9 cellular contexts compared by ENCODE assay signal in the genomic region with DNA sequence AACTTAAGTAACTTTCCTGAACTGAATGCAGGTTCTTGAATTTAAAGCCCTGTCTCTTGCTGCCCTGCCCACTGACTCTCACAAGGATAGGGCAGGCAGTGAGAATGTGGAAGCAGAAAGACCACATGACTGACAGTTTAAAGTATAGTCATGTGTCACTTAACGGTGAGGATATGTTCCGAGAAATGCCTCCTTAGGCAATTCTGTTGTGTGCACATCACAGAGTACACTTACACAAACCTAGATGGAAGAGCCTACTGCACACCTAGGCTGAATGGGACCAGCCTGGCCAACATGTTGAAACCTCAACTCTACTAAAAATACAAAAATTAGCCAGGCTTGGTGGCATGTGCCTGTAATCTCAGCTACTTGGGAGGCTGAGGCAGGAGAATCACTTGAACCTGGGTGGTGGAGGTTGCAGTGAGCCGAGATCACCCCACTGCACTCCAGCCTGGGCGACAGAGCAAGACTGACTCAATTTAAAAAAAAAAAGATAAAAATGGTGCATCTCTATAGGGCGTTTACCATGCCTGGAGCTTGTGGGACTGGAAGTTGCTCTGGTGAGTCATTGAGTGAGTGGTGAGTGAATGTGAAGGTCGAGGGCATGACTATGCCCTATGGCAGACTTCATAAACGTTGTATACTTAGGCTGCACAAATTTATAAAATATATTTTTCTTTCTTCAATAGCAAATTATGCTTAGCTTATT. TPM values are rescaled to one million over a fixed set of nuclear protein-coding genes. Genes with fewer than 3 reads are reported as not detected.
DNase-seq lines count a peak whose midpoint lies in the region; ATAC-seq and TF ChIP-seq lines count a peak whose summit lies in the region.
"Had no signal": no experiment of that assay in that cellular context is flagged by ENCODE, and none has a peak within 500 bp of the region (broad histone marks: within the 10 kb centered on the region; RNA-seq: fewer than 3 reads in every experiment).

No MANE protein-coding gene starts in this region.

- no TSS peak for BruUV-seq in IMR-90 (replicated peaks; lab: Mats Ljungman, UMichigan)

- CTCF ChIA-PET in IMR-90 (lab: Yijun Ruan, JAX) = interaction anchor here (0.6 to 0.7 kb wide), 2 partner anchors 137 to 952 kb away, joined by 3 to 4 read pairs; no protein-coding TSS in a partner anchor
- CTCF ChIA-PET in activated CD8-positive, alpha-beta T cell treated with anti-CD3 and anti-CD28 coated beads for 36 hours (lab: Charles Lee) = interaction anchor here (1.0 to 2.1 kb wide), 3 partner anchors 15 to 177 kb away, joined by 3 to 12 read pairs (median 5); no protein-coding TSS in a partner anchor

- H3K56ac ChIP-seq in IMR-90 (ENCODE audit: extremely low read depth, insufficient read depth, low read length) = no peak overlapping the region

- H3K36me3 ChIP-seq in IMR-90 (ENCODE audit: control insufficient read depth, insufficient read depth, low read length) (no peaks in the 10 kb centered on the region), ascending aorta (no peaks in the 10 kb centered on the region), GM23338 (ENCODE audit: insufficient read depth) (no peaks in the 10 kb centered on the region)

- H4K91ac ChIP-seq in IMR-90 (ENCODE audit: insufficient read depth, low read depth, low read length) = peak overlapping the region; percentile 69

- H3K27ac ChIP-seq in IMR-90 (ENCODE audit: insufficient read depth, low read length) (peak overlapping the region; percentile 7; the same call in 1 of the 2 replicates), right cardiac atrium (ENCODE audit: low read length) (peak overlapping the region; percentile 27), ascending aorta (peak overlapping the region in 1 of 2 donors; percentile 50), GM23338 (ENCODE audit: low read depth) (no peak overlapping the region)
- H3K27ac ChIP-seq: parathyroid adenoma had no signal

- H3K4me3 ChIP-seq in IMR-90 (ENCODE audit: insufficient read depth, low read depth, low read length) (no peak overlapping the region), right cardiac atrium (ENCODE audit: low read length) (no peak overlapping the region), ascending aorta (no peak overlapping the region), GM23338 (no peak overlapping the region)

- peak; percentile 54 for DNase-seq in ACHN
- peak; percentile 90 for DNase-seq in IMR-90
- DNase-seq in activated CD8-positive, alpha-beta T cell treated with anti-CD3 and anti-CD28 coated beads for 36 hours = peak; percentile 63
- no peak for DNase-seq in right cardiac atrium
- DNase-seq in ascending aorta (ENCODE audit: low spot score in 2 of 2) = no peak
- no peak for DNase-seq in NCI-H446 (lab: John Stamatoyannopoulos, UW)
- no peak for DNase-seq in GM23338 (ENCODE audit: low spot score)

- TF ChIP-seq POLR2A in IMR-90 (IDR thresholded peaks at IDR 0.05; ENCODE audit: low read depth, low read length) = no peak

- no peaks in the 10 kb centered on the region for H3K9me2 ChIP-seq in GM23338 (ENCODE audit: insufficient read depth)

- TF ChIP-seq RAD21 in IMR-90 (IDR thresholded peaks at IDR 0.05; ENCODE audit: low read length) = no peak

- peaks cover 0 to 17% of the 10 kb centered on the region in 2 experiments; a peak in 2 of 4 replicates for H3K79me1 ChIP-seq in IMR-90 (ENCODE audit: low read depth in 1 of 2, low read length in 2 of 2)

- peak overlapping the region; percentile 81; the same call in 1 of the 2 replicates for H3K23ac ChIP-seq in IMR-90 (ENCODE audit: low read depth, low read length)

- no peaks in the 10 kb centered on the region for H3K9me3 Mint-ChIP-seq in activated CD8-positive, alpha-beta T cell treated with anti-CD3 and anti-CD28 coated beads for 36 hours
- H3K9me3 Mint-ChIP-seq in GM23338 = no peaks in the 10 kb centered on the region

- H4K20me1 ChIP-seq in IMR-90 (ENCODE audit: insufficient read depth, low read length) (no peaks in the 10 kb centered on the region), GM23338 (replicated peaks; ENCODE audit: insufficient read depth) (no peaks in the 10 kb centered on the region)

- no peaks in the 10 kb centered on the region for H3F3A ChIP-seq in GM23338 (replicated peaks; ENCODE audit: low read depth)

- peak overlapping the region; percentile 57 for H3K27ac Mint-ChIP-seq in activated CD8-positive, alpha-beta T cell treated with anti-CD3 and anti-CD28 coated beads for 36 hours
- H3K27ac Mint-ChIP-seq in GM23338 = no peak overlapping the region

- peak overlapping the region in 1 of 2 experiments; percentile 82; a peak in 2 of 4 replicates for H4K8ac ChIP-seq in IMR-90 (ENCODE audit: low read depth in 2 of 2, low read length in 2 of 2)

- peaks cover 3% of the 10 kb centered on the region for H3K27me3 Mint-ChIP-seq in activated CD8-positive, alpha-beta T cell treated with anti-CD3 and anti-CD28 coated beads for 36 hours
- peaks cover 14% of the 10 kb centered on the region for H3K27me3 Mint-ChIP-seq in GM23338 (ENCODE audit: insufficient read depth, low read depth, poor library complexity)

- H3K9me1 ChIP-seq in IMR-90 (ENCODE audit: insufficient read depth, low read length) = peaks cover 25% of the 10 kb centered on the region

- peak overlapping the region; percentile 82 for H3K4ac ChIP-seq in IMR-90 (ENCODE audit: low read depth, low read length)

- TF ChIP-seq CTCF in IMR-90 (conservative IDR thresholded peaks at IDR 0.05; ENCODE audit: low read depth, low read length) (no peak), ascending aorta (IDR thresholded peaks at IDR 0.05) (no peak), GM23338 (conservative IDR thresholded peaks at IDR 0.05; ENCODE audit: low read depth in 2 of 2) (no peak)
- TF ChIP-seq CTCF in activated CD8-positive, alpha-beta T cell treated with anti-CD3 and anti-CD28 coated beads for 36 hours (IDR thresholded peaks at IDR 0.05) = no peak

- H3K9me3 ChIP-seq in IMR-90 (ENCODE audit: control insufficient read depth, insufficient read depth, low read length) (no peaks in the 10 kb centered on the region), right cardiac atrium (ENCODE audit: control insufficient read depth, low read length) (no peaks in the 10 kb centered on the region), ascending aorta (no peaks in the 10 kb centered on the region)

- dilution Hi-C loops in IMR-90 (cut with HindIII; ENCODE audit: low sequenced_read_pairs, unreplicated experiment) = no loop called here

- in situ Hi-C loops in ACHN (cut with HindIII; ENCODE audit: low pct_ligation_motif_present, low pct_unique_long_range_greater_than_20kb, low sequenced_read_pairs) (no loop called here), IMR-90 (cut with MboI; ENCODE audit: low sequenced_read_pairs) (no loop called here)

- H3K4me1 Mint-ChIP-seq in activated CD8-positive, alpha-beta T cell treated with anti-CD3 and anti-CD28 coated beads for 36 hours (ENCODE audit: low read depth) = peaks cover 16% of the 10 kb centered on the region
- H3K4me1 Mint-ChIP-seq in GM23338 = peaks cover 28% of the 10 kb centered on the region

- H2BK20ac ChIP-seq in IMR-90 (ENCODE audit: low read depth, low read length) = peak overlapping the region; percentile 92

- H2BK120ac ChIP-seq in IMR-90 (ENCODE audit: low read depth, low read length) = peak overlapping the region; percentile 78

- ATAC-seq in IMR-90 (ENCODE audit: low read depth) = peak; percentile 71
- peak; percentile 97 for ATAC-seq in activated CD8-positive, alpha-beta T cell treated with anti-CD3 and anti-CD28 coated beads for 36 hours
- ATAC-seq in right cardiac atrium = peak; percentile 34 to 38
- ATAC-seq in GM23338 = no peak
- no peak for ATAC-seq in HG02852 (IDR thresholded peaks at IDR 0.05; ENCODE audit: unreplicated experiment)

- H3K18ac ChIP-seq in IMR-90 (ENCODE audit: low read depth, low read length) = no peak overlapping the region

- no peaks in the 10 kb centered on the region for H3K79me2 ChIP-seq in GM23338 (replicated peaks; ENCODE audit: insufficient read depth)
- H3K79me2 ChIP-seq: parathyroid adenoma had no signal

- H2BK15ac ChIP-seq in IMR-90 (ENCODE audit: low read depth, low read length) = peak overlapping the region; percentile 53; the same call in 1 of the 3 replicates

- H3K4me3 Mint-ChIP-seq in activated CD8-positive, alpha-beta T cell treated with anti-CD3 and anti-CD28 coated beads for 36 hours = no peak overlapping the region
- no peak overlapping the region for H3K4me3 Mint-ChIP-seq in GM23338

- intact Hi-C loops in IMR-90 (cut with micrococcal nuclease) = no loop called here
- intact Hi-C loops in activated CD8-positive, alpha-beta T cell treated with anti-CD3 and anti-CD28 coated beads for 36 hours (cut with micrococcal nuclease) = no loop called here
- intact Hi-C loops in right cardiac atrium (cut with DNase I) = no loop called here
- intact Hi-C loops in ascending aorta (cut with DNase I) = no loop called here

- POLR2A ChIA-PET in IMR-90 (lab: Charles Lee; ENCODE audit: unreplicated experiment) = no interaction called here
- POLR2A ChIA-PET in activated CD8-positive, alpha-beta T cell treated with anti-CD3 and anti-CD28 coated beads for 36 hours (lab: Charles Lee) = interaction anchor here (1.2 to 1.9 kb wide), 3 partner anchors 15 to 35 kb away, joined by 3 to 4 read pairs (median 3); no protein-coding TSS in a partner anchor

- H3K14ac ChIP-seq in IMR-90 (replicated peaks; ENCODE audit: low read depth, low read length) = peak overlapping the region; percentile 85

- peaks cover 20% of the 10 kb centered on the region for H3K4me1 ChIP-seq in IMR-90 (ENCODE audit: control insufficient read depth, insufficient read depth, low read length)
- H3K4me1 ChIP-seq in right cardiac atrium (ENCODE audit: control insufficient read depth, insufficient read depth, low read length) = peaks cover 12% of the 10 kb centered on the region
- peaks cover 0 to 3% of the 10 kb centered on the region in 2 donors for H3K4me1 ChIP-seq in ascending aorta
- no peaks in the 10 kb centered on the region for H3K4me1 ChIP-seq in GM23338 (ENCODE audit: insufficient read depth)

- H3K36me3 Mint-ChIP-seq in activated CD8-positive, alpha-beta T cell treated with anti-CD3 and anti-CD28 coated beads for 36 hours (ENCODE audit: low read depth) = no peaks in the 10 kb centered on the region
- H3K36me3 Mint-ChIP-seq in GM23338 (ENCODE audit: low read depth) = no peaks in the 10 kb centered on the region

- H2BK5ac ChIP-seq in IMR-90 (ENCODE audit: low read depth, low read length, poor library complexity, severe bottlenecking) = peak overlapping the region; percentile 55

- WGBS in IMR-90 (ENCODE audit: extremely low coverage in 2 of 2, insufficient read length in 1 of 2), 2 experiments = 50% methylated on average over 1 of the region's 7 CpGs; no CpG with 5 or more reads in 1 of the 2 experiments
- WGBS in right cardiac atrium = 55% methylated on average over 7 of the region's 7 CpGs

- peak overlapping the region; percentile 74 for H2AK9ac ChIP-seq in IMR-90 (replicated peaks; ENCODE audit: low read depth, low read length, poor library complexity)

- no peaks in the 10 kb centered on the region for H3K27me3 ChIP-seq in IMR-90 (ENCODE audit: control insufficient read depth, insufficient read depth, low read length)
- no peaks in the 10 kb centered on the region for H3K27me3 ChIP-seq in right cardiac atrium (ENCODE audit: control insufficient read depth, insufficient read depth)
- H3K27me3 ChIP-seq in ascending aorta = no peaks in the 10 kb centered on the region
- no peaks in the 10 kb centered on the region for H3K27me3 ChIP-seq in GM23338 (ENCODE audit: insufficient read depth)

- H2AFZ ChIP-seq in IMR-90 (replicated peaks; ENCODE audit: low read length, poor library complexity) (peak overlapping the region; percentile 54), GM23338 (no peak overlapping the region; the same call in 1 of the 2 replicates)
- H2AFZ ChIP-seq: parathyroid adenoma had no signal

- H2AK5ac ChIP-seq in IMR-90 (ENCODE audit: low read depth, low read length) = peak overlapping the region; percentile 81

- H3K9ac ChIP-seq in IMR-90 (ENCODE audit: low read depth, low read length) = no peak overlapping the region
- H3K9ac ChIP-seq: parathyroid adenoma had no signal

- no peak overlapping the region for H3K4me2 ChIP-seq in IMR-90 (ENCODE audit: low read depth, low read length)
- no peak overlapping the region for H3K4me2 ChIP-seq in GM23338

- H4K5ac ChIP-seq in IMR-90 (ENCODE audit: low read depth, low read length) = no peak overlapping the region

RNA-seq across cellular contexts. Expression of a gene that starts 18.9 kb away (rescaled TPM):
- total RNA-seq in IMR-90 (2012; rRNA removed) = 440 and 446 TPM in 2 replicates
- polyA plus RNA-seq in IMR-90 (2012; rRNA removed) = 179 and 203 TPM in 2 replicates
- 129 and 134 TPM in 2 replicates for polyA plus RNA-seq in IMR-90 (2012; cell fraction: cytosol; rRNA removed)
- 177 and 240 TPM in 2 replicates for polyA plus RNA-seq in IMR-90 (2012; cell fraction: nucleus; rRNA removed; ENCODE audit: low replicate concordance)
- 100 to 1,000 TPM; 114 to 118 TPM for total RNA-seq in activated CD8-positive, alpha-beta T cell treated with anti-CD3 and anti-CD28 coated beads for 36 hours
- 100 to 1,000 TPM in 3 of 4 donors, 10 to 100 TPM in 1; 76.3 to 133 (median 108) TPM for total RNA-seq in right cardiac atrium
- 83.2 TPM for polyA plus RNA-seq in right cardiac atrium
- total RNA-seq in ascending aorta = 224 TPM
- 91.7 and 106 TPM in 2 replicates for total RNA-seq in GM23338 (2014; rRNA removed; shearing (Covaris generic))
- 50.0 and 51.5 TPM in 2 replicates for polyA plus RNA-seq in GM23338 (2016; fragmentation: Nextera tagmentation; extraction: Ambion mirVana)

RNA-seq across cellular contexts. Expression of a gene that starts 46.8 kb away (rescaled TPM):
- total RNA-seq in IMR-90 (2012; rRNA removed) = 223 and 266 TPM in 2 replicates
- 186 and 217 TPM in 2 replicates for polyA plus RNA-seq in IMR-90 (2012; rRNA removed)
- 130 and 232 TPM in 2 replicates for polyA plus RNA-seq in IMR-90 (2012; cell fraction: cytosol; rRNA removed)
- 35.9 and 97.3 TPM in 2 replicates for polyA plus RNA-seq in IMR-90 (2012; cell fraction: nucleus; rRNA removed; ENCODE audit: low replicate concordance)
- 100 to 1,000 TPM; 453 to 454 TPM for total RNA-seq in activated CD8-positive, alpha-beta T cell treated with anti-CD3 and anti-CD28 coated beads for 36 hours
- 100 to 1,000 TPM; 368 to 537 (median 429) TPM for total RNA-seq in right cardiac atrium
- 453 TPM for polyA plus RNA-seq in right cardiac atrium
- 166 TPM for total RNA-seq in ascending aorta
- total RNA-seq in GM23338 (2014; rRNA removed; shearing (Covaris generic)) = 341 and 348 TPM in 2 replicates
- 375 and 444 TPM in 2 replicates for polyA plus RNA-seq in GM23338 (2016; fragmentation: Nextera tagmentation; extraction: Ambion mirVana)

RNA-seq across cellular contexts. Expression of a gene that starts 48.2 kb away (rescaled TPM):
- total RNA-seq in IMR-90 (2012; rRNA removed) (25.8 and 26.0 TPM in 2 replicates), right cardiac atrium (10 to 100 TPM; 38.0 to 53.2 (median 42.3) TPM), ascending aorta (11.2 TPM)
- polyA plus RNA-seq in IMR-90 (2012; rRNA removed) (25.9 and 30.5 TPM in 2 replicates), right cardiac atrium (37.0 TPM), GM23338 (2016; fragmentation: Nextera tagmentation; extraction: Ambion mirVana) (35.3 and 36.5 TPM in 2 replicates)
- polyA plus RNA-seq in IMR-90 (2012; cell fraction: cytosol; rRNA removed) = 16.8 and 25.4 TPM in 2 replicates
- polyA plus RNA-seq in IMR-90 (2012; cell fraction: nucleus; rRNA removed; ENCODE audit: low replicate concordance) = 11.2 and 17.5 TPM in 2 replicates
- 10 to 100 TPM; 54.5 to 57.8 TPM for total RNA-seq in activated CD8-positive, alpha-beta T cell treated with anti-CD3 and anti-CD28 coated beads for 36 hours
- total RNA-seq in GM23338 (2014; rRNA removed; shearing (Covaris generic)) = 44.5 and 45.6 TPM in 2 replicates

Comparison
In these comparisons a context has a peak if more than half of its experiments do, and no peak if none do; other contexts are left out.
1. DNase-seq: peak in ACHN (single experiment), IMR-90 (single experiment) and activated CD8-positive, alpha-beta T cell treated with anti-CD3 and anti-CD28 coated beads for 36 hours (single experiment); none in right cardiac atrium (0 of 3), ascending aorta (0 of 2), NCI-H446 (0 of 2) and GM23338 (single experiment).
2. ATAC-seq: peak in IMR-90 (single experiment), activated CD8-positive, alpha-beta T cell treated with anti-CD3 and anti-CD28 coated beads for 36 hours (single experiment) and right cardiac atrium (2 of 2); none in GM23338 (single experiment) and HG02852 (single experiment).